Comparison of ENCODE assay signal across 16 cellular contexts in genomic region chr13:109454167-109454917, GRCh38.
DNase-seq lines count a peak whose midpoint lies in the region; ATAC-seq and TF ChIP-seq lines count a peak whose summit lies in the region.
"Had no signal": no experiment of that assay in that cellular context is flagged by ENCODE, and none has a peak within 500 bp of the region (broad histone marks: within the 10 kb centered on the region; RNA-seq: fewer than 3 reads in every experiment).

No MANE protein-coding gene starts in this region.

- ATAC-seq in activated CD4-positive, CD25-positive, alpha-beta regulatory T cell treated with anti-CD3 and anti-CD28 coated beads, Interleukin-2, amount 50 U/mL, for 24 hours = no peak
- ATAC-seq in GM18511 (IDR thresholded peaks at IDR 0.05; ENCODE audit: unreplicated experiment) = no peak
- ATAC-seq: natural killer cell treated with Interleukin-12 subunit alpha and Interleukin-12 subunit beta and Interleukin-15 and Interleukin-18, amount 100 ng/mL, for 72 hours had no signal

- H3K27ac ChIP-seq in rectal smooth muscle tissue (ENCODE audit: low read depth, low read length) = peak overlapping the region; percentile 25

- DNase-seq in AG10803 (ENCODE audit: low read depth) (peak; percentile 60), M059J (ENCODE audit: low read depth) (peak; percentile 43), fibroblast of peridontal ligament (ENCODE audit: extremely low read depth) (peak; percentile 73)
- no peak for DNase-seq in central memory CD4-positive, alpha-beta T cell
- no peak for DNase-seq in stimulated activated CD4-positive, alpha-beta T cell treated with anti-CD3 and anti-CD28 coated beads, Interleukin-12 subunit alpha, Interleukin-12 subunit beta, amount 100 ng/mL, for 4 hours
- DNase-seq: activated CD4-positive, alpha-beta T cell treated with anti-CD3 and anti-CD28 coated beads, Interleukin-2, amount 10 ng/mL, durations not matched to agents 7 days and 5 days; activated CD8-positive, alpha-beta memory T cell treated with anti-CD3 and anti-CD28 coated beads, Interleukin-2, amount 50 U/mL, for 48 hours; activated gamma-delta T cell; foreskin fibroblast; Kasumi-1; NCI-H1105 treated with DMSO at 0.1 percent for 48 hours; stimulated activated CD8-positive, alpha-beta memory T cell treated with anti-CD3 and anti-CD28 coated beads, Interleukin-4, amount 100 ng/mL, for 48 hours had no signal

- no peaks in the 10 kb centered on the region for H3K27me3 ChIP-seq in rectal smooth muscle tissue (ENCODE audit: control insufficient read depth, insufficient read depth, low read length)

- H3K4me1 ChIP-seq in rectal smooth muscle tissue (ENCODE audit: control insufficient read depth, insufficient read depth, low read length) = peaks cover 9% of the 10 kb centered on the region

- no peak overlapping the region for H3K9ac ChIP-seq in rectal smooth muscle tissue (ENCODE audit: low read length)

- H3K4me3 ChIP-seq in AG10803 (ENCODE audit: low read length) (no peak overlapping the region), rectal smooth muscle tissue (ENCODE audit: low read length) (no peak overlapping the region)

- no peaks in the 10 kb centered on the region for H3K36me3 ChIP-seq in rectal smooth muscle tissue (ENCODE audit: control insufficient read depth, insufficient read depth, low read length)

- no peak for TF ChIP-seq CTCF in AG10803 (conservative IDR thresholded peaks at IDR 0.05; ENCODE audit: low read length)

Comparison
In these comparisons a context has a peak if more than half of its experiments do, and no peak if none do; other contexts are left out.
1. DNase-seq: peak in AG10803 (single experiment), M059J (single experiment) and fibroblast of peridontal ligament (single experiment); none in central memory CD4-positive, alpha-beta T cell (single experiment) and stimulated activated CD4-positive, alpha-beta T cell treated with anti-CD3 and anti-CD28 coated beads, Interleukin-12 subunit alpha, Interleukin-12 subunit beta, amount 100 ng/mL, for 4 hours (single experiment).